ENCODE assay signal across 20 cellular contexts in the genomic region with DNA sequence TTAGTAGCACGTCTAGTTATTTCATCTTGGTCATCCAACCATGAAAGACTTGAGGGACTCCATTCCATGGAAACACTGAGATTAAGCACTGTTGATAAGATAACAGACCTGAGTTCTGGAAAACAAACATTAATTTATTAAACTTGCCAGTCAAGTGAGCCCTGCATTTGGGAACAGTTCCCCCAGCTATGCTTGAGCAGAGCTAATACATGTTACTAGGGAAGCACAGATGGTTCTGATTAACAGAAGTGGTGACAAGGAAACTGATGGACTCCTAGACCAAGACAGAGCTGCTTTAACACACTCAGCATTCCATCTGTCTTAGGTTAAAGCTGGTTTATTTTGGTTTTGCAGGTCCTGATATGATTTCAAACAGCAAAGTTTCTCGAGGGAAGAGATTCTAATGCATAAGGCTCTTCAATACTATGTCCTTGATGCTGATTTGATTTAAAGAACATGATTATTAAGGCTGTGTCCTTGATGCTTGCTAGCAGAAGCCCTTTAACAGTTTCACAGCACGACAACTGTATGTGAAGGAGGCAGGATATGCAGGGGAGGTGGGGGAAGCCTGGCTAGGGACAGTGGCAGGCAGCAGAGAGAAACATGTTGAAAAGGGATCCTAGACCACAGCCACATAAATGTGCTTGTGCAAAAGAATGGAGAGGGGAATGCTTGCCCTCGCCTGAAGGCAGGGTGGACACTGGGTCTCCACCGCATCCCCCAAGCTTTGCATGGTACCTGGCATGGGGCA.
DNase-seq lines count a peak whose midpoint lies in the region; ATAC-seq and TF ChIP-seq lines count a peak whose summit lies in the region.
"Had no signal": no experiment of that assay in that cellular context is flagged by ENCODE, and none has a peak within 500 bp of the region (broad histone marks: within the 10 kb centered on the region; RNA-seq: fewer than 3 reads in every experiment).

No MANE protein-coding gene starts in this region.

- H3K27ac Mint-ChIP-seq in GM23338 (no peak overlapping the region), T-helper 17 cell (no peak overlapping the region)

- dilution Hi-C loops in mammary epithelial cell (cut with HindIII; ENCODE audit: low sequenced_read_pairs) = no loop called here

- H3K4me1 ChIP-seq in GM23338 (ENCODE audit: insufficient read depth) (no peaks in the 10 kb centered on the region), mammary epithelial cell (ENCODE audit: insufficient read depth, low read length) (no peaks in the 10 kb centered on the region)
- H3K4me1 ChIP-seq: colonic mucosa, sigmoid colon had no signal

- H3F3A ChIP-seq in GM23338 (replicated peaks; ENCODE audit: low read depth) = no peaks in the 10 kb centered on the region

- DNase-seq in AG09319 (ENCODE audit: extremely low read depth, low read depth) = peak; percentile 23
- no peak for DNase-seq in GM23338 (ENCODE audit: low spot score)
- DNase-seq in cerebellar cortex (ENCODE audit: low spot score) = peak; percentile 13
- peak; percentile 44 for DNase-seq in inferior parietal cortex (ENCODE audit: extremely low spot score)
- no peak for DNase-seq in RWPE1 (ENCODE audit: low spot score)
- no peak for DNase-seq in NCI-H2029 (lab: John Stamatoyannopoulos, UW)
- DNase-seq in T-helper 17 cell = no peak
- no peak for DNase-seq in mammary epithelial cell
- DNase-seq: activated CD8-positive, alpha-beta memory T cell treated with anti-CD3 and anti-CD28 coated beads for 24 hours; activated naive CD4-positive, alpha-beta T cell treated with anti-CD3 and anti-CD28 coated beads, Interleukin-2, amount 50 U/mL, for 16 hours; colonic mucosa; foreskin melanocyte; H7; KBM-7; kidney; NCI-H1436 treated with DMSO at 0.1 percent for 48 hours; SIG-M5; sigmoid colon; stimulated activated naive CD4-positive, alpha-beta T cell treated with Interleukin-2 at 50 U/mL for 16 hours had no signal

- H3K4me3 Mint-ChIP-seq in GM23338 = no peak overlapping the region
- no peak overlapping the region for H3K4me3 Mint-ChIP-seq in T-helper 17 cell

- intact Hi-C loops in mammary epithelial cell (cut with micrococcal nuclease) = no loop called here

- H3K4me1 Mint-ChIP-seq in GM23338 (peaks cover 7% of the 10 kb centered on the region), T-helper 17 cell (no peaks in the 10 kb centered on the region)

- H3K9me3 ChIP-seq in T-helper 17 cell (ENCODE audit: control insufficient read depth, low read length, poor library complexity, severe bottlenecking) (no peaks in the 10 kb centered on the region), mammary epithelial cell (replicated peaks; ENCODE audit: insufficient read depth, low read length) (no peaks in the 10 kb centered on the region)
- H3K9me3 ChIP-seq: colonic mucosa, sigmoid colon had no signal

- POLR2A ChIA-PET in RWPE1 (lab: Yijun Ruan, JAX; ENCODE audit: low non-redundant PET) = no interaction called here

- CTCF ChIA-PET in RWPE1 (lab: Yijun Ruan, JAX) (interaction anchor here (0.5 kb wide), 1 partner anchor 11 kb away, joined by 4 read pairs; no protein-coding TSS in a partner anchor), mammary epithelial cell (lab: Charles Lee; ENCODE audit: low non-redundant PET) (no interaction called here)

- H2AFZ ChIP-seq in GM23338 (0 out of 2 replicates have a peak overlapping the region, but pooled peaks have one; percentile 38), mammary epithelial cell (ENCODE audit: low read depth, low read length) (no peak overlapping the region)

- H3K27ac ChIP-seq in GM23338 (ENCODE audit: low read depth) (no peak overlapping the region), RWPE1 (no peak overlapping the region), mammary epithelial cell (ENCODE audit: insufficient read depth, low read depth, low read length) (no peak overlapping the region)
- H3K27ac ChIP-seq: C4-2B, colonic mucosa, sigmoid colon had no signal

- H3K27me3 Mint-ChIP-seq in GM23338 (ENCODE audit: insufficient read depth, low read depth, poor library complexity) (no peaks in the 10 kb centered on the region), T-helper 17 cell (peaks cover 31% of the 10 kb centered on the region)

- H3K4me2 ChIP-seq in GM23338 (no peak overlapping the region), mammary epithelial cell (ENCODE audit: insufficient read depth, low read depth, low read length) (no peak overlapping the region)

- TF ChIP-seq CTCF in AG09319 (IDR thresholded peaks at IDR 0.05; ENCODE audit: low read depth, low read length) (no peak), GM23338 (conservative IDR thresholded peaks at IDR 0.05; ENCODE audit: low read depth in 2 of 2) (no peak), RWPE1 (conservative IDR thresholded peaks at IDR 0.05; ENCODE audit: low read depth) (no peak), mammary epithelial cell (conservative IDR thresholded peaks at IDR 0.05 in 1 of 2, IDR thresholded peaks at IDR 0.05 in 1 of 2; ENCODE audit: extremely low read depth in 1 of 2, insufficient read depth in 1 of 2, low read depth in 1 of 2, low read length in 2 of 2) (no peak)

- H3K79me2 ChIP-seq in GM23338 (replicated peaks; ENCODE audit: insufficient read depth) (no peaks in the 10 kb centered on the region), mammary epithelial cell (ENCODE audit: insufficient read depth, low read length) (no peaks in the 10 kb centered on the region)

- WGBS in mammary epithelial cell (ENCODE audit: low coverage, missing lambda C conversion rate) = 61% methylated on average over 5 of the region's 5 CpGs

- no peak overlapping the region for H3K4me3 ChIP-seq in GM23338
- no peak overlapping the region for H3K4me3 ChIP-seq in mammary epithelial cell (replicated peaks in 1 of 3; ENCODE audit: insufficient read depth in 1 of 3, low read depth in 2 of 3, low read length in 3 of 3)
- H3K4me3 ChIP-seq: colonic mucosa, sigmoid colon had no signal

- no peaks in the 10 kb centered on the region for H3K9me3 Mint-ChIP-seq in GM23338

- BruUV-seq in mammary epithelial cell (replicated peaks; lab: Mats Ljungman, UMichigan) = no TSS peak

- in situ Hi-C loops in mammary epithelial cell (cut with MboI; ENCODE audit: low sequenced_read_pairs in 2 of 2) = no loop called here

- H3K9me2 ChIP-seq in GM23338 (ENCODE audit: insufficient read depth) = peaks cover 8% of the 10 kb centered on the region; the same call in 1 of the 2 replicates

- H3K27me3 ChIP-seq in GM23338 (ENCODE audit: insufficient read depth) (no peaks in the 10 kb centered on the region), mammary epithelial cell (ENCODE audit: insufficient read depth, low read length) (peaks cover 3% of the 10 kb centered on the region)
- H3K27me3 ChIP-seq: colonic mucosa, sigmoid colon had no signal

- H3K9ac ChIP-seq in mammary epithelial cell (ENCODE audit: insufficient read depth, low read length) = no peak overlapping the region

- H3K36me3 ChIP-seq in GM23338 (ENCODE audit: insufficient read depth) (no peaks in the 10 kb centered on the region), mammary epithelial cell (ENCODE audit: insufficient read depth, low read length) (no peaks in the 10 kb centered on the region)
- H3K36me3 ChIP-seq: colonic mucosa, sigmoid colon had no signal

- no peak for ATAC-seq in GM23338
- ATAC-seq in T-helper 17 cell = no peak

- no peaks in the 10 kb centered on the region for H4K20me1 ChIP-seq in GM23338 (replicated peaks; ENCODE audit: insufficient read depth)
- H4K20me1 ChIP-seq in mammary epithelial cell (ENCODE audit: insufficient read depth, low read length) = no peaks in the 10 kb centered on the region

- no peaks in the 10 kb centered on the region for H3K36me3 Mint-ChIP-seq in GM23338 (ENCODE audit: low read depth)
- no peaks in the 10 kb centered on the region for H3K36me3 Mint-ChIP-seq in T-helper 17 cell (ENCODE audit: low read depth)

TF ChIP-seq in GM23338, 12 proteins besides CTCF, POLR2A, EP300 and RAD21 (continues in another document):
- TF ChIP-seq ZNF331 (CRISPR knock-in tag; IDR thresholded peaks at IDR 0.05; ENCODE audit: low read depth) (no peak), CREB1 (CRISPR knock-in tag; IDR thresholded peaks at IDR 0.05; ENCODE audit: low read depth) (no peak)

Comparison
In these comparisons a context has a peak if more than half of its experiments do, and no peak if none do; other contexts are left out.
1. DNase-seq: peak in AG09319 (single experiment), cerebellar cortex (single experiment) and inferior parietal cortex (single experiment); none in GM23338 (single experiment), RWPE1 (single experiment), NCI-H2029 (single experiment), T-helper 17 cell (0 of 3) and mammary epithelial cell (single experiment).